10 cellular contexts compared by ENCODE assay signal in genomic region chr5:94901071-94901979, GRCh38.
A peak's percentile ranks its signal among the peaks of the same experiment; 100 is the strongest.
DNase-seq lines count a peak whose midpoint lies in the region; FAIRE-seq and TF ChIP-seq lines count a peak whose summit lies in the region.
"Had no signal": no experiment of that assay in that cellular context is flagged by ENCODE, and none has a peak within 500 bp of the region (broad histone marks: within the 10 kb centered on the region; RNA-seq: fewer than 3 reads in every experiment).

No MANE protein-coding gene starts in this region.

- H3K4me1 Mint-ChIP-seq in HFFc6 (ENCODE audit: low read depth) (peaks cover 13% of the 10 kb centered on the region), progenitor cell of endocrine pancreas (ENCODE audit: low read depth) (no peaks in the 10 kb centered on the region)
- H3K4me1 Mint-ChIP-seq: neural crest cell had no signal

- H3K27ac Mint-ChIP-seq in HFFc6: peak overlapping the region; percentile 46
- H3K27ac Mint-ChIP-seq in progenitor cell of endocrine pancreas: no peak overlapping the region

- TF ChIP-seq CTCF in HFFc6 (IDR thresholded peaks at IDR 0.05) (no peak), progenitor cell of endocrine pancreas (IDR thresholded peaks at IDR 0.05; ENCODE audit: unreplicated experiment) (no peak)

- H3K4me3 Mint-ChIP-seq in HFFc6 (peak overlapping the region; percentile 49), progenitor cell of endocrine pancreas (ENCODE audit: low read depth) (no peak overlapping the region)
- H3K4me3 Mint-ChIP-seq: neural crest cell had no signal

- DNase-seq in GM18507 (ENCODE audit: extremely low spot score, insufficient read length, low read depth) (no peak), HFFc6 (peak; percentile 33), NCI-H460 (ENCODE audit: extremely low read depth, low read depth) (peak; percentile 11), kidney glomerular epithelial cell (lab: John Stamatoyannopoulos, UW) (peak; percentile 88), progenitor cell of endocrine pancreas (ENCODE audit: low spot score, unreplicated experiment) (no peak), NCI-H128 (lab: John Stamatoyannopoulos, UW; ENCODE audit: unreplicated experiment) (no peak)
- DNase-seq in activated naive CD4-positive, alpha-beta T cell treated with anti-CD3 and anti-CD28 coated beads, Interleukin-2, amount 50 U/mL, for 16 hours: no peak
- no peak for DNase-seq in activated CD4-positive, alpha-beta T cell treated with anti-CD3 and anti-CD28 coated beads for 4 hours
- DNase-seq: SHP77 treated with DMSO at 0.1 percent for 48 hours had no signal

- H3K27me3 Mint-ChIP-seq in HFFc6 (ENCODE audit: insufficient read depth) (peaks cover 2% of the 10 kb centered on the region; the same call in 1 of the 2 replicates), progenitor cell of endocrine pancreas (peaks cover 11% of the 10 kb centered on the region)

- H3K36me3 Mint-ChIP-seq in HFFc6 (ENCODE audit: low read depth): no peaks in the 10 kb centered on the region
- no peaks in the 10 kb centered on the region for H3K36me3 Mint-ChIP-seq in progenitor cell of endocrine pancreas (ENCODE audit: insufficient read depth)

- peak; percentile 72 for FAIRE-seq in GM18507 (lab: Jason Lieb, UNC)

- H3K9me3 Mint-ChIP-seq in HFFc6 (no peaks in the 10 kb centered on the region), progenitor cell of endocrine pancreas (ENCODE audit: low read depth) (no peaks in the 10 kb centered on the region)

Comparison
In these comparisons a context has a peak if more than half of its experiments do, and no peak if none do; other contexts are left out.
1. DNase-seq: peak in HFFc6 (single experiment), NCI-H460 (single experiment) and kidney glomerular epithelial cell (single experiment); none in GM18507 (single experiment), progenitor cell of endocrine pancreas (single experiment), activated naive CD4-positive, alpha-beta T cell treated with anti-CD3 and anti-CD28 coated beads, Interleukin-2, amount 50 U/mL, for 16 hours (single experiment), activated CD4-positive, alpha-beta T cell treated with anti-CD3 and anti-CD28 coated beads for 4 hours (0 of 2) and NCI-H128 (single experiment).